In genomic region chr17:50151937-50152547, GRCh38 we compare ENCODE assay signal across 1 cellular context.
TF ChIP-seq lines count a peak whose summit lies in the region.

No MANE protein-coding gene starts in this region.

TF ChIP-seq in A549, 52 proteins besides CTCF, POLR2A, EP300 and RAD21 (continued from another document):
- TF ChIP-seq HMGXB4 (CRISPR knock-in tag; IDR thresholded peaks at IDR 0.05; ENCODE audit: borderline replicate concordance) (0 out of 2 replicates have a peak, but pooled peaks have one; percentile 15), FOXS1 (CRISPR knock-in tag; IDR thresholded peaks at IDR 0.05) (no peak), RCOR1 (IDR thresholded peaks at IDR 0.05; ENCODE audit: low read depth, low read length) (no peak), HOXA7 (CRISPR knock-in tag; IDR thresholded peaks at IDR 0.05) (no peak), RFX5 (IDR thresholded peaks at IDR 0.05) (no peak), POLR2AphosphoS2 (conservative IDR thresholded peaks at IDR 0.05; ENCODE audit: low read length) (no peak), HEYL (CRISPR knock-in tag; IDR thresholded peaks at IDR 0.05) (no peak), JUNB (IDR thresholded peaks at IDR 0.05) (no peak), CBX8 (IDR thresholded peaks at IDR 0.05) (no peak), TFCP2L1 (CRISPR knock-in tag; IDR thresholded peaks at IDR 0.05) (no peak), ELK1 (IDR thresholded peaks at IDR 0.05; ENCODE audit: low read depth, low read length) (no peak), RNF2 (IDR thresholded peaks at IDR 0.05; ENCODE audit: borderline replicate concordance, low read depth) (no peak), CHD2 (IDR thresholded peaks at IDR 0.05; ENCODE audit: low read length, partially characterized antibody) (no peak), MAFK (IDR thresholded peaks at IDR 0.05; ENCODE audit: partially characterized antibody) (no peak), HDAC2 (IDR thresholded peaks at IDR 0.05) (0 out of 2 replicates have a peak, but pooled peaks have one; percentile 71), USF2 (IDR thresholded peaks at IDR 0.05) (no peak), ZNF302 (CRISPR knock-in tag; IDR thresholded peaks at IDR 0.05) (no peak), SMC3 (IDR thresholded peaks at IDR 0.05) (no peak), JUN (IDR thresholded peaks at IDR 0.05) (peak in 1 of 2 experiments; percentile 84; a peak in 4 of 5 replicates), HES2 (IDR thresholded peaks at IDR 0.05) (no peak), EHF (CRISPR knock-in tag; IDR thresholded peaks at IDR 0.05) (no peak), NPAS2 (CRISPR knock-in tag; IDR thresholded peaks at IDR 0.05; ENCODE audit: borderline replicate concordance) (no peak), NFE2L2 (conservative IDR thresholded peaks at IDR 0.05; ENCODE audit: low read length) (no peak), E2F6 (IDR thresholded peaks at IDR 0.05; ENCODE audit: borderline replicate concordance, low read depth) (0 out of 2 replicates have a peak, but pooled peaks have one; percentile 37), ESRRA (IDR thresholded peaks at IDR 0.05; ENCODE audit: borderline replicate concordance, low read length) (no peak), SREBF2 (IDR thresholded peaks at IDR 0.05) (no peak), EHMT2 (IDR thresholded peaks at IDR 0.05; ENCODE audit: low read depth) (no peak), HOXB13 (CRISPR knock-in tag; IDR thresholded peaks at IDR 0.05; ENCODE audit: low read depth) (no peak), BHLHE40 (IDR thresholded peaks at IDR 0.05; ENCODE audit: low read depth, low read length) (no peak), BCL3 (IDR thresholded peaks at IDR 0.05) (no peak), KDM5A (IDR thresholded peaks at IDR 0.05) (no peak), RARB (CRISPR knock-in tag; IDR thresholded peaks at IDR 0.05) (0 out of 2 replicates have a peak, but pooled peaks have one; percentile 44), REST (IDR thresholded peaks at IDR 0.05) (no peak), MYC (IDR thresholded peaks at IDR 0.05; ENCODE audit: borderline replicate concordance, low read length) (peak; percentile 76; the same call in 1 of the 2 replicates), NR3C1 (IDR thresholded peaks at IDR 0.05) (no peak), GATA3 (IDR thresholded peaks at IDR 0.05; ENCODE audit: borderline replicate concordance) (no peak; the same call in 1 of the 2 replicates), KDM1A (IDR thresholded peaks at IDR 0.05; ENCODE audit: low read depth) (peak; percentile 51; the same call in 1 of the 2 replicates), PHF8 (IDR thresholded peaks at IDR 0.05; ENCODE audit: borderline replicate concordance, low read depth) (peak; percentile 50; the same call in 1 of the 2 replicates), TP53 (CRISPR knock-in tag; IDR thresholded peaks at IDR 0.05) (no peak), MAX (IDR thresholded peaks at IDR 0.05) (peak; percentile 79), CEBPB (IDR thresholded peaks at IDR 0.05) (no peak), CBX2 (IDR thresholded peaks at IDR 0.05; ENCODE audit: borderline replicate concordance, low read depth) (no peak), CHD4 (IDR thresholded peaks at IDR 0.05; ENCODE audit: borderline replicate concordance) (no peak), ZFP36 (IDR thresholded peaks at IDR 0.05; ENCODE audit: borderline replicate concordance, partially characterized antibody) (no peak), ZSCAN20 (CRISPR knock-in tag; IDR thresholded peaks at IDR 0.05) (no peak), PBX3 (IDR thresholded peaks at IDR 0.05) (peak; percentile 89), ATOH8 (CRISPR knock-in tag; IDR thresholded peaks at IDR 0.05; ENCODE audit: low read depth) (no peak)
